Comparison of ENCODE assay signal across 19 cellular contexts in the genomic region with DNA sequence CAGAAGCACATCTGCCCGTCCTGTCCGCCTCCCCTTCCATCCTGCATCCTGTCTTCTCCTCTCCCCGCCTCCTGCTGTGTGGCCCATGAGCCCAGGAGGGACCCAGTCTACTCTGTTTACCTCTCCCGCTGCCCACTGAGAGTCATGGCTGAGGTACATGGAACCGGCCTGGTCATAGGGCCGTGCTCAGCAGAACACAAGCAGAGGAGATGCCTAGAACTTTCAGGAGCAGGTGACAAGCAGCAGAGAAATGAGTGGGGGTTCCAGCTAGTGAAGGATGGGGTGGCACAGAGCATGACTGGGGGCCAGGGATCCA.
A peak's percentile ranks its signal among the peaks of the same experiment; 100 is the strongest.
DNase-seq lines count a peak whose midpoint lies in the region; ATAC-seq and TF ChIP-seq lines count a peak whose summit lies in the region.
"Had no signal": no experiment of that assay in that cellular context is flagged by ENCODE, and none has a peak within 500 bp of the region (broad histone marks: within the 10 kb centered on the region; RNA-seq: fewer than 3 reads in every experiment).

No MANE protein-coding gene starts in this region.

- no peak for TF ChIP-seq POLR2A in thyroid gland (IDR thresholded peaks at IDR 0.05)

- H3K27me3 Mint-ChIP-seq in GM23338 (ENCODE audit: insufficient read depth, low read depth, poor library complexity) (peaks cover 17% of the 10 kb centered on the region), brain (peaks cover 5% of the 10 kb centered on the region), mesothelial cell of epicardium (ENCODE audit: low read depth) (no peaks in the 10 kb centered on the region)

- H3K4me3 ChIP-seq in GM23338 = no peak overlapping the region
- H3K4me3 ChIP-seq in thyroid gland (replicated peaks in 1 of 3) = no peak overlapping the region
- H3K4me3 ChIP-seq: SK-N-MC had no signal

- H3K36me3 ChIP-seq in GM23338 (ENCODE audit: insufficient read depth) (no peaks in the 10 kb centered on the region), thyroid gland (no peaks in the 10 kb centered on the region)

- no peak for ATAC-seq in GM23338
- ATAC-seq in GM18861 (IDR thresholded peaks at IDR 0.05; ENCODE audit: unreplicated experiment) = no peak
- no peak for ATAC-seq in HG02763 (IDR thresholded peaks at IDR 0.05; ENCODE audit: unreplicated experiment)

- no peak for TF ChIP-seq CTCF in GM23338 (conservative IDR thresholded peaks at IDR 0.05; ENCODE audit: low read depth in 2 of 2)
- no peak for TF ChIP-seq CTCF in brain (conservative IDR thresholded peaks at IDR 0.05)
- TF ChIP-seq CTCF in mesothelial cell of epicardium (IDR thresholded peaks at IDR 0.05; ENCODE audit: unreplicated experiment) = no peak
- TF ChIP-seq CTCF in thyroid gland (IDR thresholded peaks at IDR 0.05) = no peak

- 0 out of 2 replicates have a peak, but pooled peaks cover 4% of the 10 kb centered on the region for H4K20me1 ChIP-seq in GM23338 (replicated peaks; ENCODE audit: insufficient read depth)

- peaks cover 9% of the 10 kb centered on the region for H3K4me1 Mint-ChIP-seq in GM23338
- H3K4me1 Mint-ChIP-seq in brain = peaks cover 48% of the 10 kb centered on the region
- H3K4me1 Mint-ChIP-seq in mesothelial cell of epicardium = peaks cover 32% of the 10 kb centered on the region

- no peak overlapping the region for H2AFZ ChIP-seq in GM23338

- H3K9me3 Mint-ChIP-seq in GM23338 (peaks cover 4% of the 10 kb centered on the region; the same call in 1 of the 3 replicates), brain (peaks cover 0 to 18% (median 12%) of the 10 kb centered on the region in 5 experiments), mesothelial cell of epicardium (peaks cover 10% of the 10 kb centered on the region)

- no peaks in the 10 kb centered on the region for H3K9me3 ChIP-seq in thyroid gland

- H3K27me3 ChIP-seq in GM23338 (ENCODE audit: insufficient read depth) (no peaks in the 10 kb centered on the region), thyroid gland (no peaks in the 10 kb centered on the region)

- H3K27ac Mint-ChIP-seq in GM23338 (peak overlapping the region; percentile 31), brain (peak overlapping the region; percentile 15 to 95 (median 72)), mesothelial cell of epicardium (peak overlapping the region; percentile 74)

- intact Hi-C loops in posterior vena cava (cut with DNase I) = no loop called here
- intact Hi-C loops in thyroid gland (cut with DNase I) = no loop called here

- DNase-seq in GM23338 (ENCODE audit: low spot score) (no peak), mesothelial cell of epicardium (ENCODE audit: low spot score in 2 of 2, unreplicated experiment in 2 of 2) (no peak), posterior vena cava (ENCODE audit: low spot score) (peak; percentile 47), NCI-H1694 treated with DMSO at 0.1 percent for 48 hours (lab: John Stamatoyannopoulos, UW) (no peak), thyroid gland (no peak)
- DNase-seq: COR-L47, DMS153, HCEC 1CT, NCI-H1048, NCI-H1436 treated with DMSO at 0.1 percent for 48 hours, NCI-H2081, NCI-H510A treated with DMSO at 0.1 percent for 48 hours, NCI-H82 had no signal

- H3K27ac ChIP-seq in GM23338 (ENCODE audit: low read depth) = no peak overlapping the region
- H3K27ac ChIP-seq in thyroid gland = no peak overlapping the region
- H3K27ac ChIP-seq: C4-2B, KMS-11, SK-N-MC had no signal

- no peaks in the 10 kb centered on the region for H3K9me2 ChIP-seq in GM23338 (ENCODE audit: insufficient read depth)

- 96 to 98% methylated on average over 6 of the region's 6 CpGs for WGBS in thyroid gland, 2 donors

- no peaks in the 10 kb centered on the region for H3F3A ChIP-seq in GM23338 (replicated peaks; ENCODE audit: low read depth)

- no peaks in the 10 kb centered on the region for H3K4me1 ChIP-seq in GM23338 (ENCODE audit: insufficient read depth)
- H3K4me1 ChIP-seq in thyroid gland = peaks cover 0 to 3% of the 10 kb centered on the region in 2 donors

- H3K36me3 Mint-ChIP-seq in GM23338 (ENCODE audit: low read depth) (peaks cover 4% of the 10 kb centered on the region; the same call in 1 of the 3 replicates), brain (peaks cover 29% of the 10 kb centered on the region), mesothelial cell of epicardium (peaks cover 13% of the 10 kb centered on the region)

- no peak overlapping the region for H3K4me2 ChIP-seq in GM23338
- H3K4me2 ChIP-seq: KMS-11 had no signal

- no peaks in the 10 kb centered on the region for H3K79me2 ChIP-seq in GM23338 (replicated peaks; ENCODE audit: insufficient read depth)

- no peak overlapping the region for H3K4me3 Mint-ChIP-seq in GM23338
- peak overlapping the region in 2 of 5 experiments; percentile 3 to 16 for H3K4me3 Mint-ChIP-seq in brain
- H3K4me3 Mint-ChIP-seq in mesothelial cell of epicardium = no peak overlapping the region

TF ChIP-seq in GM23338, 12 proteins besides CTCF, POLR2A, EP300 and RAD21:
- TF ChIP-seq ZNF331 (CRISPR knock-in tag; IDR thresholded peaks at IDR 0.05; ENCODE audit: low read depth) (no peak), STAT1 (IDR thresholded peaks at IDR 0.05; ENCODE audit: unreplicated experiment) (no peak), POLR2AphosphoS5 (IDR thresholded peaks at IDR 0.05; ENCODE audit: low read depth) (no peak)
- TF ChIP-seq, protein P1, sequence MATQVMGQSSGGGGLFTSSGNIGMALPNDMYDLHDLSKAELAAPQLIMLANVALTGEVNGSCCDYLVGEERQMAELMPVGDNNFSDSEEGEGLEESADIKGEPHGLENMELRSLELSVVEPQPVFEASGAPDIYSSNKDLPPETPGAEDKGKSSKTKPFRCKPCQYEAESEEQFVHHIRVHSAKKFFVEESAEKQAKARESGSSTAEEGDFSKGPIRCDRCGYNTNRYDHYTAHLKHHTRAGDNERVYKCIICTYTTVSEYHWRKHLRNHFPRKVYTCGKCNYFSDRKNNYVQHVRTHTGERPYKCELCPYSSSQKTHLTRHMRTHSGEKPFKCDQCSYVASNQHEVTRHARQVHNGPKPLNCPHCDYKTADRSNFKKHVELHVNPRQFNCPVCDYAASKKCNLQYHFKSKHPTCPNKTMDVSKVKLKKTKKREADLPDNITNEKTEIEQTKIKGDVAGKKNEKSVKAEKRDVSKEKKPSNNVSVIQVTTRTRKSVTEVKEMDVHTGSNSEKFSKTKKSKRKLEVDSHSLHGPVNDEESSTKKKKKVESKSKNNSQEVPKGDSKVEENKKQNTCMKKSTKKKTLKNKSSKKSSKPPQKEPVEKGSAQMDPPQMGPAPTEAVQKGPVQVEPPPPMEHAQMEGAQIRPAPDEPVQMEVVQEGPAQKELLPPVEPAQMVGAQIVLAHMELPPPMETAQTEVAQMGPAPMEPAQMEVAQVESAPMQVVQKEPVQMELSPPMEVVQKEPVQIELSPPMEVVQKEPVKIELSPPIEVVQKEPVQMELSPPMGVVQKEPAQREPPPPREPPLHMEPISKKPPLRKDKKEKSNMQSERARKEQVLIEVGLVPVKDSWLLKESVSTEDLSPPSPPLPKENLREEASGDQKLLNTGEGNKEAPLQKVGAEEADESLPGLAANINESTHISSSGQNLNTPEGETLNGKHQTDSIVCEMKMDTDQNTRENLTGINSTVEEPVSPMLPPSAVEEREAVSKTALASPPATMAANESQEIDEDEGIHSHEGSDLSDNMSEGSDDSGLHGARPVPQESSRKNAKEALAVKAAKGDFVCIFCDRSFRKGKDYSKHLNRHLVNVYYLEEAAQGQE (IDR thresholded peaks at IDR 0.05; ENCODE audit: unreplicated experiment) = no peak
- TF ChIP-seq, protein P2, sequence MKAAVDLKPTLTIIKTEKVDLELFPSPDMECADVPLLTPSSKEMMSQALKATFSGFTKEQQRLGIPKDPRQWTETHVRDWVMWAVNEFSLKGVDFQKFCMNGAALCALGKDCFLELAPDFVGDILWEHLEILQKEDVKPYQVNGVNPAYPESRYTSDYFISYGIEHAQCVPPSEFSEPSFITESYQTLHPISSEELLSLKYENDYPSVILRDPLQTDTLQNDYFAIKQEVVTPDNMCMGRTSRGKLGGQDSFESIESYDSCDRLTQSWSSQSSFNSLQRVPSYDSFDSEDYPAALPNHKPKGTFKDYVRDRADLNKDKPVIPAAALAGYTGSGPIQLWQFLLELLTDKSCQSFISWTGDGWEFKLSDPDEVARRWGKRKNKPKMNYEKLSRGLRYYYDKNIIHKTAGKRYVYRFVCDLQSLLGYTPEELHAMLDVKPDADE (IDR thresholded peaks at IDR 0.05) = no peak
